13 cellular contexts compared by ENCODE assay signal in genomic region chr12:62647586-62647985, GRCh38.
DNase-seq lines count a peak whose midpoint lies in the region; ATAC-seq and TF ChIP-seq lines count a peak whose summit lies in the region.
"Had no signal": no experiment of that assay in that cellular context is flagged by ENCODE, and none has a peak within 500 bp of the region (broad histone marks: within the 10 kb centered on the region; RNA-seq: fewer than 3 reads in every experiment).

No MANE protein-coding gene starts in this region.

- WGBS in mammary epithelial cell (ENCODE audit: low coverage, missing lambda C conversion rate): 8% methylated on average over 2 of the region's 3 CpGs
- WGBS in aorta, 2 donors: 20 to 24% methylated on average over 3 of the region's 3 CpGs

- no peaks in the 10 kb centered on the region for H4K20me1 ChIP-seq in mammary epithelial cell (ENCODE audit: insufficient read depth, low read length)

- H3K4me1 Mint-ChIP-seq in neural crest cell (peaks cover 61% of the 10 kb centered on the region), HFFc6 (ENCODE audit: low read depth) (peaks cover 7% of the 10 kb centered on the region; the same call in 1 of the 2 replicates)
- H3K4me1 Mint-ChIP-seq in activated CD4-positive, alpha-beta memory T cell treated with anti-CD3 and anti-CD28 coated beads, Interleukin-2, amount 10 ng/mL, durations not matched to agents 7 days and 5 days: no peaks in the 10 kb centered on the region
- H3K4me1 Mint-ChIP-seq: activated B cell treated with CpG ODN at 0.5 μM for 24 hours; activated naive CD8-positive, alpha-beta T cell treated with anti-CD3 and anti-CD28 coated beads, Interleukin-2, amount 10 ng/mL, durations not matched to agents 7 days and 5 days had no signal

- H3K36me3 Mint-ChIP-seq in neural crest cell (ENCODE audit: low read depth) (peaks cover 3% of the 10 kb centered on the region), HFFc6 (ENCODE audit: low read depth) (peaks cover 23% of the 10 kb centered on the region)
- H3K36me3 Mint-ChIP-seq in activated CD4-positive, alpha-beta memory T cell treated with anti-CD3 and anti-CD28 coated beads, Interleukin-2, amount 10 ng/mL, durations not matched to agents 7 days and 5 days (ENCODE audit: low read depth): no peaks in the 10 kb centered on the region
- H3K36me3 Mint-ChIP-seq: CD4-positive, alpha-beta memory T cell had no signal

- H3K27ac ChIP-seq in mammary epithelial cell (ENCODE audit: insufficient read depth, low read depth, low read length) (no peak overlapping the region), aorta (ENCODE audit: low read depth in 1 of 2, low read length in 2 of 2) (no peak overlapping the region)
- H3K27ac ChIP-seq: pancreas had no signal

- no peak for DNase-seq in mammary epithelial cell
- DNase-seq in head of caudate nucleus: peak in 41 of 42 donors; percentile 16 to 85 (median 64)
- no peak for DNase-seq in neural crest cell (ENCODE audit: low read depth, low spot score)
- DNase-seq in aorta: peak in 1 of 2 donors; percentile 62
- DNase-seq in HFFc6: no peak
- DNase-seq in activated CD4-positive, alpha-beta memory T cell treated with anti-CD3 and anti-CD28 coated beads, Interleukin-2, amount 10 ng/mL, durations not matched to agents 7 days and 5 days: no peak
- DNase-seq: activated B cell treated with CpG ODN at 0.5 μM for 24 hours; activated naive CD8-positive, alpha-beta T cell treated with anti-CD3 and anti-CD28 coated beads, Interleukin-2, amount 10 ng/mL, durations not matched to agents 7 days and 5 days; CD4-positive, alpha-beta memory T cell; NCI-H345; pancreas; stimulated activated naive CD8-positive, alpha-beta T cell treated with anti-CD3 and anti-CD28 coated beads, Interleukin-15, amount 100 ng/mL, for 72 hours had no signal

- peak overlapping the region; percentile 49 for H2AFZ ChIP-seq in mammary epithelial cell (ENCODE audit: low read depth, low read length)

- H3K27me3 Mint-ChIP-seq in neural crest cell (ENCODE audit: low read depth) (no peaks in the 10 kb centered on the region), HFFc6 (ENCODE audit: insufficient read depth) (peaks cover 3% of the 10 kb centered on the region)
- no peaks in the 10 kb centered on the region for H3K27me3 Mint-ChIP-seq in activated CD4-positive, alpha-beta memory T cell treated with anti-CD3 and anti-CD28 coated beads, Interleukin-2, amount 10 ng/mL, durations not matched to agents 7 days and 5 days
- H3K27me3 Mint-ChIP-seq: CD4-positive, alpha-beta memory T cell had no signal

- H3K36me3 ChIP-seq in mammary epithelial cell (ENCODE audit: insufficient read depth, low read length): no peaks in the 10 kb centered on the region
- no peaks in the 10 kb centered on the region for H3K36me3 ChIP-seq in aorta (ENCODE audit: control insufficient read depth in 1 of 2, insufficient read depth in 2 of 2, low read length in 1 of 2)
- H3K36me3 ChIP-seq: pancreas had no signal

- H3K9me3 ChIP-seq in mammary epithelial cell (replicated peaks; ENCODE audit: insufficient read depth, low read length) (no peaks in the 10 kb centered on the region), aorta (ENCODE audit: control insufficient read depth, low read length) (no peaks in the 10 kb centered on the region)
- H3K9me3 ChIP-seq: pancreas had no signal

- H3K27me3 ChIP-seq in mammary epithelial cell (ENCODE audit: insufficient read depth, low read length) (no peaks in the 10 kb centered on the region), aorta (ENCODE audit: control insufficient read depth in 1 of 2, insufficient read depth in 2 of 2, low read length in 1 of 2) (no peaks in the 10 kb centered on the region)
- H3K27me3 ChIP-seq: pancreas had no signal

- intact Hi-C loops in mammary epithelial cell (cut with micrococcal nuclease) (no loop called here), head of caudate nucleus (cut with DNase I) (no loop called here), aorta (cut with DNase I) (no loop called here)

- in situ Hi-C loops in mammary epithelial cell (cut with MboI; ENCODE audit: low sequenced_read_pairs in 2 of 2): no loop called here

- BruUV-seq in mammary epithelial cell (replicated peaks; lab: Mats Ljungman, UMichigan): no TSS peak

- TF ChIP-seq CTCF in mammary epithelial cell (conservative IDR thresholded peaks at IDR 0.05 in 1 of 2, IDR thresholded peaks at IDR 0.05 in 1 of 2; ENCODE audit: extremely low read depth in 1 of 2, insufficient read depth in 1 of 2, low read depth in 1 of 2, low read length in 2 of 2): no peak
- no peak for TF ChIP-seq CTCF in neural crest cell (conservative IDR thresholded peaks at IDR 0.05)
- no peak for TF ChIP-seq CTCF in HFFc6 (IDR thresholded peaks at IDR 0.05)

- H3K9me3 Mint-ChIP-seq in neural crest cell (peaks cover 4% of the 10 kb centered on the region), HFFc6 (no peaks in the 10 kb centered on the region)
- no peaks in the 10 kb centered on the region for H3K9me3 Mint-ChIP-seq in activated CD4-positive, alpha-beta memory T cell treated with anti-CD3 and anti-CD28 coated beads, Interleukin-2, amount 10 ng/mL, durations not matched to agents 7 days and 5 days
- H3K9me3 Mint-ChIP-seq: activated B cell treated with CpG ODN at 0.5 μM for 24 hours; activated naive CD8-positive, alpha-beta T cell treated with anti-CD3 and anti-CD28 coated beads, Interleukin-2, amount 10 ng/mL, durations not matched to agents 7 days and 5 days; CD4-positive, alpha-beta memory T cell; stimulated activated naive CD8-positive, alpha-beta T cell treated with anti-CD3 and anti-CD28 coated beads, Interleukin-15, amount 100 ng/mL, for 72 hours had no signal

- H3K4me3 Mint-ChIP-seq in neural crest cell: no peak overlapping the region
- no peak overlapping the region for H3K4me3 Mint-ChIP-seq in HFFc6
- H3K4me3 Mint-ChIP-seq in activated CD4-positive, alpha-beta memory T cell treated with anti-CD3 and anti-CD28 coated beads, Interleukin-2, amount 10 ng/mL, durations not matched to agents 7 days and 5 days: no peak overlapping the region
- H3K4me3 Mint-ChIP-seq: activated B cell treated with CpG ODN at 0.5 μM for 24 hours; activated naive CD8-positive, alpha-beta T cell treated with anti-CD3 and anti-CD28 coated beads, Interleukin-2, amount 10 ng/mL, durations not matched to agents 7 days and 5 days; CD4-positive, alpha-beta memory T cell; stimulated activated naive CD8-positive, alpha-beta T cell treated with anti-CD3 and anti-CD28 coated beads, Interleukin-15, amount 100 ng/mL, for 72 hours had no signal

- no peaks in the 10 kb centered on the region for H3K79me2 ChIP-seq in mammary epithelial cell (ENCODE audit: insufficient read depth, low read length)

- no peak overlapping the region for H3K4me2 ChIP-seq in mammary epithelial cell (ENCODE audit: insufficient read depth, low read depth, low read length)

- no peak overlapping the region for H3K4me3 ChIP-seq in mammary epithelial cell (replicated peaks in 1 of 3; ENCODE audit: insufficient read depth in 1 of 3, low read depth in 2 of 3, low read length in 3 of 3)
- no peak overlapping the region for H3K4me3 ChIP-seq in aorta (ENCODE audit: low read length in 2 of 2)
- H3K4me3 ChIP-seq: pancreas had no signal

- H3K4me1 ChIP-seq in mammary epithelial cell (ENCODE audit: insufficient read depth, low read length) (peaks cover 8% of the 10 kb centered on the region), aorta (ENCODE audit: control insufficient read depth in 1 of 2, insufficient read depth in 2 of 2, low read length in 2 of 2) (no peaks in the 10 kb centered on the region)
- H3K4me1 ChIP-seq: pancreas had no signal

- no peak overlapping the region for H3K9ac ChIP-seq in mammary epithelial cell (ENCODE audit: insufficient read depth, low read length)

- POLR2A ChIA-PET in activated CD4-positive, alpha-beta memory T cell treated with anti-CD3 and anti-CD28 coated beads, Interleukin-2, amount 10 ng/mL, durations not matched to agents 7 days and 5 days (lab: Charles Lee): no interaction called here

- CTCF ChIA-PET in mammary epithelial cell (lab: Charles Lee; ENCODE audit: low non-redundant PET): no interaction called here
- CTCF ChIA-PET in activated CD4-positive, alpha-beta memory T cell treated with anti-CD3 and anti-CD28 coated beads, Interleukin-2, amount 10 ng/mL, durations not matched to agents 7 days and 5 days (lab: Charles Lee): no interaction called here

- dilution Hi-C loops in mammary epithelial cell (cut with HindIII; ENCODE audit: low sequenced_read_pairs): no loop called here

- ATAC-seq in aorta (ENCODE audit: low FRiP score) (peak; percentile 86), HG02981 (IDR thresholded peaks at IDR 0.05; ENCODE audit: unreplicated experiment) (no peak)
- ATAC-seq: stimulated activated naive CD8-positive, alpha-beta T cell treated with anti-CD3 and anti-CD28 coated beads, Interleukin-15, amount 100 ng/mL, for 72 hours had no signal

- H3K27ac Mint-ChIP-seq in neural crest cell (ENCODE audit: unreplicated experiment): peak overlapping the region; percentile 78
- no peak overlapping the region for H3K27ac Mint-ChIP-seq in HFFc6
- H3K27ac Mint-ChIP-seq in activated CD4-positive, alpha-beta memory T cell treated with anti-CD3 and anti-CD28 coated beads, Interleukin-2, amount 10 ng/mL, durations not matched to agents 7 days and 5 days: no peak overlapping the region
- H3K27ac Mint-ChIP-seq: activated B cell treated with CpG ODN at 0.5 μM for 24 hours; activated naive CD8-positive, alpha-beta T cell treated with anti-CD3 and anti-CD28 coated beads, Interleukin-2, amount 10 ng/mL, durations not matched to agents 7 days and 5 days; CD4-positive, alpha-beta memory T cell; stimulated activated naive CD8-positive, alpha-beta T cell treated with anti-CD3 and anti-CD28 coated beads, Interleukin-15, amount 100 ng/mL, for 72 hours had no signal

Comparison
In these comparisons a context has a peak if more than half of its experiments do, and no peak if none do; other contexts are left out.
1. DNase-seq: peak in head of caudate nucleus (41 of 42); none in mammary epithelial cell (single experiment), neural crest cell (single experiment), HFFc6 (single experiment) and activated CD4-positive, alpha-beta memory T cell treated with anti-CD3 and anti-CD28 coated beads, Interleukin-2, amount 10 ng/mL, durations not matched to agents 7 days and 5 days (single experiment).